ENCODE assay signal across 32 cellular contexts in the genomic region with DNA sequence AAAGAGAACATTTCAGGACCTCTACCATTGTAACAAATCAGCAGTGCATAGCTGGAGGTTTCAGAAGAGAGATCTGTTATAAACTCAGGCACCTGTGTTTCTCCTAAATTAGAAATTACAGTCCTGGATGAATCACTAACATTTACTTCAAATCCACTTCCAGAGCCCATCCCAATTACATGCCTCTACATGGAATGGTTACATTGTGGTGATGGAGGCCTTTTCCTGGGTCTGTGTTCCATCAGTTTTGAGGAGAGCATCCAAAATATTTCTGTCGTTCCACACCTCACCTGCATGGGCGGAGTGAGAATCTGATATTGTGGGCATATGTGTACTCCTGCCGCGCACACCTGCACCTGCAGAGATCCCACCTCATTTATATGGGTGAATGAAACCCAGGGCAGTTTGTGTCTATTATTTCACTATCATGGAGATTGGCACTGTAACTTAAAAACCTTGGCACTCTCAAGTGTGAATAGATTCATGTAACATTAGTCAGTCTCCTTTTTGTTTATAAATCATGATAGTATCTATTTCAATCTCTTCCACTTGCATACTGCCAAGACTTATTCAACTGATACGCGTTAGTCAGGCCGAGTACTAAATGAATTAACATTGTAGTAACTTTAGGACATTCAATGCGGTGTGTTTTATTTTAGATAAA.
DNase-seq lines count a peak whose midpoint lies in the region; ATAC-seq and TF ChIP-seq lines count a peak whose summit lies in the region.
"Had no signal": no experiment of that assay in that cellular context is flagged by ENCODE, and none has a peak within 500 bp of the region (broad histone marks: within the 10 kb centered on the region; RNA-seq: fewer than 3 reads in every experiment).

No MANE protein-coding gene starts in this region.

- H3K27ac ChIP-seq in foreskin keratinocyte (peak overlapping the region; percentile 22), ascending aorta (no peak overlapping the region)
- H3K27ac ChIP-seq: cardiac muscle cell, gastrocnemius medialis, left lung, neural progenitor cell, Peyer's patch, testis had no signal

- no peaks in the 10 kb centered on the region for H3K9me3 ChIP-seq in ascending aorta
- H3K9me3 ChIP-seq: gastrocnemius medialis, left lung, Peyer's patch, testis had no signal

- peak; percentile 38 for ATAC-seq in foreskin keratinocyte
- ATAC-seq in GM21619 (IDR thresholded peaks at IDR 0.05; ENCODE audit: unreplicated experiment) = no peak
- no peak for ATAC-seq in Right ventricle myocardium superior (ENCODE audit: poor library complexity)
- ATAC-seq: activated CD8-positive, alpha-beta T cell treated with anti-CD3 and anti-CD28 coated beads for 36 hours; activated naive CD4-positive, alpha-beta T cell treated with anti-CD3 and anti-CD28 coated beads, Interleukin-2, amount 50 U/mL, for 72 hours; effector memory CD8-positive, alpha-beta T cell; gastrocnemius medialis; HCT116; left lung; right cardiac atrium; stimulated activated naive CD8-positive, alpha-beta T cell treated with anti-CD3 and anti-CD28 coated beads, Interleukin-15, Interleukin-2, amounts not matched to agents 100 U/mL and 50 U/mL, for 24 hours had no signal

- intact Hi-C loops in Right ventricle myocardium superior (cut with DNase I) (no loop called here), ascending aorta (cut with DNase I) (no loop called here)

- no peaks in the 10 kb centered on the region for H3K27me3 ChIP-seq in foreskin keratinocyte
- H3K27me3 ChIP-seq in ascending aorta = no peaks in the 10 kb centered on the region
- H3K27me3 ChIP-seq: cardiac muscle cell, gastrocnemius medialis, left lung, neural progenitor cell, Peyer's patch, testis had no signal

- H3K4me1 ChIP-seq in foreskin keratinocyte (peaks cover 27% of the 10 kb centered on the region), ascending aorta (no peaks in the 10 kb centered on the region)
- H3K4me1 ChIP-seq: left lung, neural progenitor cell, Peyer's patch, testis had no signal

- DNase-seq in A172 (ENCODE audit: low spot score) = peak; percentile 3
- peak; percentile 8 for DNase-seq in NCI-H2107 (lab: John Stamatoyannopoulos, UW)
- peak; percentile 77 for DNase-seq in cerebellar cortex (ENCODE audit: low spot score)
- peak; percentile 47 to 68 for DNase-seq in foreskin keratinocyte
- no peak for DNase-seq in activated naive CD4-positive, alpha-beta T cell treated with Interleukin-2 at 50 U/mL for 16 hours
- DNase-seq in Right ventricle myocardium superior = no peak
- DNase-seq in ascending aorta (ENCODE audit: low spot score in 2 of 2) = no peak
- DNase-seq: activated CD8-positive, alpha-beta T cell treated with anti-CD3 and anti-CD28 coated beads for 36 hours; amygdala; Calu3; cortex of kidney; DMS79; effector memory CD8-positive, alpha-beta T cell; gastrocnemius medialis; GF-D8; hippocampal formation; left lung; NCI-H1092; NCI-H187; NCI-H2227 treated with DMSO at 0.1 percent for 48 hours; NCI-H69; Peyer's patch; SIG-M5; stimulated activated CD4-positive, alpha-beta T cell treated with anti-CD3 and anti-CD28 coated beads, Interleukin-1b, Interleukin-23, amount 100 ng/mL, for 48 hours; stimulated activated naive CD8-positive, alpha-beta T cell treated with anti-CD3 and anti-CD28 coated beads, Interleukin-15, Interleukin-2, amounts not matched to agents 100 U/mL and 50 U/mL, for 24 hours; testis had no signal

- TF ChIP-seq CTCF in foreskin keratinocyte (conservative IDR thresholded peaks at IDR 0.05) (no peak), ascending aorta (IDR thresholded peaks at IDR 0.05) (no peak)

- H3K4me3 ChIP-seq in ascending aorta = no peak overlapping the region
- H3K4me3 ChIP-seq: cardiac muscle cell, gastrocnemius medialis, left lung, neural progenitor cell, Peyer's patch, testis had no signal

- no peaks in the 10 kb centered on the region for H3K36me3 ChIP-seq in ascending aorta
- H3K36me3 ChIP-seq: cardiac muscle cell, gastrocnemius medialis, left lung, neural progenitor cell, Peyer's patch had no signal

Comparison
In these comparisons a context has a peak if more than half of its experiments do, and no peak if none do; other contexts are left out.
1. DNase-seq: peak in A172 (single experiment), NCI-H2107 (single experiment), cerebellar cortex (single experiment) and foreskin keratinocyte (2 of 2); none in activated naive CD4-positive, alpha-beta T cell treated with Interleukin-2 at 50 U/mL for 16 hours (single experiment), Right ventricle myocardium superior (single experiment) and ascending aorta (0 of 2).